9 cellular contexts compared by ENCODE assay signal in genomic region chr11:2302844-2303626, GRCh38. TPM values are rescaled to one million over a fixed set of nuclear protein-coding genes. Genes with fewer than 3 reads are reported as not detected.
DNase-seq lines count a peak whose midpoint lies in the region; ATAC-seq, FAIRE-seq and TF ChIP-seq lines count a peak whose summit lies in the region.
"Had no signal": no experiment of that assay in that cellular context is flagged by ENCODE, and none has a peak within 500 bp of the region (broad histone marks: within the 10 kb centered on the region; RNA-seq: fewer than 3 reads in every experiment).

No MANE protein-coding gene starts in this region.

- peak; percentile 70 for DNase-seq in CD1c-positive myeloid dendritic cell (ENCODE audit: extremely low spot score)
- peak; percentile 17 to 49 (median 45) for DNase-seq in Peyer's patch
- peak; percentile 77 to 86 for DNase-seq in heart right ventricle
- peak; percentile 9 for DNase-seq in omental fat pad (ENCODE audit: low spot score)
- DNase-seq in NCI-H1048 (lab: John Stamatoyannopoulos, UW) = no peak
- DNase-seq in dedifferentiated amniotic fluid mesenchymal stem cell (ENCODE audit: extremely low spot score) = no peak
- DNase-seq in frontal cortex (ENCODE audit: low spot score in 2 of 2) = no peak

- TF ChIP-seq POLR2A in Peyer's patch (IDR thresholded peaks at IDR 0.05) = no peak

- intact Hi-C loops in heart right ventricle (cut with DNase I) = loop anchor here in 9 of 10 donors (2.0 to 10.0 kb wide), 9 partner anchors 72 to 592 kb away; partner anchors contain the start of genes CD81 (in 1 of the 9), CDKN1C (in 1 of the 9) and TSSC4 (in 1 of the 9)

- ATAC-seq in heart right ventricle = peak; percentile 29 to 82 (median 62)
- no peak for ATAC-seq in omental fat pad (ENCODE audit: low FRiP score)
- no peak for ATAC-seq in GM18909 (IDR thresholded peaks at IDR 0.05; ENCODE audit: poor library complexity, unreplicated experiment)

- TF ChIP-seq CTCF in Peyer's patch (IDR thresholded peaks at IDR 0.05) = no peak
- no peak for TF ChIP-seq CTCF in heart right ventricle (IDR thresholded peaks at IDR 0.05)
- TF ChIP-seq CTCF in omental fat pad (IDR thresholded peaks at IDR 0.05) = no peak

- H3K4me3 ChIP-seq in Peyer's patch (peak overlapping the region in 2 of 4 donors; percentile 10 to 41), heart right ventricle (peak overlapping the region in 9 of 10 donors; percentile 28 to 58 (median 49))

- FAIRE-seq in frontal cortex (lab: Jason Lieb, UNC) = no peak

- H3K27ac ChIP-seq in Peyer's patch = peak overlapping the region in 3 of 4 donors; percentile 30 to 79 (median 62)
- H3K27ac ChIP-seq in heart right ventricle = peak overlapping the region; percentile 77 to 96 (median 90)

- H3K36me3 ChIP-seq in Peyer's patch = no peaks in the 10 kb centered on the region
- peaks cover 0 to 7% (median 0%) of the 10 kb centered on the region in 9 donors for H3K36me3 ChIP-seq in heart right ventricle

- no peaks in the 10 kb centered on the region for H3K9me3 ChIP-seq in Peyer's patch
- H3K9me3 ChIP-seq in heart right ventricle = no peaks in the 10 kb centered on the region

- WGBS in heart right ventricle, 2 donors = 41 to 45% methylated on average over 19 of the region's 19 CpGs

- H3K4me1 ChIP-seq in Peyer's patch = peaks cover 0 to 45% (median 21%) of the 10 kb centered on the region in 4 donors
- peaks cover 21 to 79% (median 40%) of the 10 kb centered on the region in 9 donors for H3K4me1 ChIP-seq in heart right ventricle

- no peaks in the 10 kb centered on the region for H3K27me3 ChIP-seq in Peyer's patch
- no peaks in the 10 kb centered on the region for H3K27me3 ChIP-seq in heart right ventricle

RNA-seq across cellular contexts. Expression of gene TSPAN32, which starts 1.2 kb away (rescaled TPM):
- total RNA-seq in Peyer's patch = 1 to 10 TPM in 2 of 4 donors, not detected in 2; 1.6 to 1.7 TPM
- total RNA-seq in heart right ventricle = 10 to 100 TPM; 16.0 to 26.9 (median 23.3) TPM
- polyA plus RNA-seq in heart right ventricle = 10 to 100 TPM in 1 of 2 donors, 1 to 10 TPM in 1; 2.3 to 47.5 TPM
- 1 to 10 TPM in 3 of 4 donors, under 1 TPM in 1; 0.19 to 6.4 (median 2.7) TPM for total RNA-seq in omental fat pad
- total RNA-seq in frontal cortex = 0.41 TPM

RNA-seq across cellular contexts. Expression of gene C11orf21, which starts 1.3 kb away (rescaled TPM):
- 1 to 10 TPM in 3 of 4 donors, not detected in 1; 1.1 to 9.9 (median 1.3) TPM for total RNA-seq in Peyer's patch
- 10 to 100 TPM; 15.1 to 56.2 (median 31.1) TPM for total RNA-seq in heart right ventricle
- polyA plus RNA-seq in heart right ventricle = 10 to 100 TPM in 1 of 2 donors, 1 to 10 TPM in 1; 2.6 to 73.4 TPM
- total RNA-seq in omental fat pad = 1 to 10 TPM; 1.1 to 2.8 (median 1.2) TPM
- total RNA-seq in frontal cortex = under 0.01 TPM

RNA-seq across cellular contexts. Expression of gene ASCL2, which starts 32.6 kb away (rescaled TPM):
- total RNA-seq in Peyer's patch = 10 to 100 TPM in 1 of 4 donors, 1 to 10 TPM in 3; 7.5 to 11.9 (median 8.4) TPM
- 1 to 10 TPM in 1 of 10 donors, under 1 TPM in 5, not detected in 4; 0.15 to 2.7 (median 0.29) TPM for total RNA-seq in heart right ventricle
- polyA plus RNA-seq in heart right ventricle = under 1 TPM; 0.16 to 0.22 TPM
- 1 to 10 TPM in 1 of 4 donors, under 1 TPM in 1, not detected in 2; 0.24 to 2.6 TPM for total RNA-seq in omental fat pad
- total RNA-seq in frontal cortex = 0.82 TPM
- total RNA-seq: T-helper 1 cell treated with Interleukin-12 subunit alpha and Interleukin-12 subunit beta and Interleukin-4 antibody, amounts not matched to agents 30 ng/mL and 1 ng/mL, for 36 hours had no signal

Comparison
In these comparisons a context has a peak if more than half of its experiments do, and no peak if none do; other contexts are left out.
1. DNase-seq: peak in CD1c-positive myeloid dendritic cell (single experiment), Peyer's patch (3 of 3), heart right ventricle (2 of 2) and omental fat pad (single experiment); none in NCI-H1048 (single experiment), dedifferentiated amniotic fluid mesenchymal stem cell (single experiment) and frontal cortex (0 of 2).
2. ATAC-seq: peak in heart right ventricle (8 of 8); none in omental fat pad (single experiment) and GM18909 (single experiment).